ENCODE assay signal across 16 cellular contexts in the genomic region with DNA sequence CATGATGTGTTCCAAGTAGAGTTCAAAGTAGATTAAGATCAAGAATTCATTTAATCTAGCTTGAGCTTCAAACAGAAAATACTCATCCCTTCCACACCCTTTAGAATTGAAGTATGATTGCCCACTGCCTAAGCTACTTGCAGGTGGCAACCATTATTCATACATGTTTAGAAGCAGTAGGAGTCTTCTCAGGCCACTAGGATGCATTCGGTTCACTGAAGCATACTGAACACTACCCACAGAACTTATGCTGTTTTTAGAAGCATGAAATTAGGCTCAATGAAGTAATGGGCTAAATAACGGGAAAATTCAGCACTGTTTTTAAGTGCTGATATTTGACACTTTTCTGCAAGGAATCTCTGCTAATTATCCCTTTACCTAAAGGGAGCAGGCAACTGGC.
A peak's percentile ranks its signal among the peaks of the same experiment; 100 is the strongest.
DNase-seq lines count a peak whose midpoint lies in the region; ATAC-seq and TF ChIP-seq lines count a peak whose summit lies in the region.
"Had no signal": no experiment of that assay in that cellular context is flagged by ENCODE, and none has a peak within 500 bp of the region (broad histone marks: within the 10 kb centered on the region; RNA-seq: fewer than 3 reads in every experiment).

No MANE protein-coding gene starts in this region.

- H3K4me1 Mint-ChIP-seq in CD4-positive, alpha-beta memory T cell, result no peaks in the 10 kb centered on the region

- ATAC-seq in GM21423 (IDR thresholded peaks at IDR 0.05; ENCODE audit: unreplicated experiment), result peak; percentile 55
- ATAC-seq in HG03045 (IDR thresholded peaks at IDR 0.05; ENCODE audit: unreplicated experiment), result peak; percentile 60

- CTCF ChIA-PET in CD4-positive, alpha-beta memory T cell (lab: Charles Lee; ENCODE audit: partially characterized antibody), result no interaction called here

- H3K4me3 ChIP-seq in epithelial cell of proximal tubule (ENCODE audit: low read depth, low read length), result no peak overlapping the region
- H3K4me3 ChIP-seq in CD4-positive, alpha-beta memory T cell (ENCODE audit: low read length in 2 of 2), result no peak overlapping the region
- H3K4me3 ChIP-seq: right atrium auricular region, stomach had no signal

- DNase-seq in GM13976 (ENCODE audit: low spot score), result peak; percentile 26
- DNase-seq in epithelial cell of proximal tubule (ENCODE audit: low read depth), result peak; percentile 1
- DNase-seq in DMS114 treated with DMSO at 0.1 percent for 48 hours (lab: John Stamatoyannopoulos, UW; ENCODE audit: unreplicated experiment), result no peak
- no peak for DNase-seq in T-helper 2 cell
- no peak for DNase-seq in CD4-positive, alpha-beta memory T cell
- DNase-seq in activated naive CD4-positive, alpha-beta T cell (lab: John Stamatoyannopoulos, UW), result no peak
- DNase-seq: activated CD4-positive, alpha-beta memory T cell treated with anti-CD3 and anti-CD28 coated beads for 36 hours; C1 segment of cervical spinal cord; NCI-H1092 treated with DMSO at 0.1 percent for 48 hours; NCI-H524 treated with DMSO at 0.1 percent for 48 hours; stomach had no signal

- no peak overlapping the region for H3K4me3 Mint-ChIP-seq in CD4-positive, alpha-beta memory T cell
- H3K4me3 Mint-ChIP-seq: activated CD4-positive, alpha-beta memory T cell treated with anti-CD3 and anti-CD28 coated beads for 36 hours; T-helper 2 cell treated with Interferon-gamma antibody and Interleukin-4, amounts not matched to agents 5 μg/mL and 100 μg/mL, for 36 hours had no signal

- no peaks in the 10 kb centered on the region for H3K27me3 ChIP-seq in CD4-positive, alpha-beta memory T cell (ENCODE audit: insufficient read depth, low read length)
- H3K27me3 ChIP-seq: right atrium auricular region, stomach had no signal

- intact Hi-C loops in CD4-positive, alpha-beta memory T cell (cut with micrococcal nuclease), result no loop called here

- POLR2A ChIA-PET in CD4-positive, alpha-beta memory T cell (lab: Charles Lee; ENCODE audit: partially characterized antibody), result no interaction called here

- no peak overlapping the region for H3K27ac Mint-ChIP-seq in CD4-positive, alpha-beta memory T cell
- H3K27ac Mint-ChIP-seq: activated CD4-positive, alpha-beta memory T cell treated with anti-CD3 and anti-CD28 coated beads for 36 hours; T-helper 2 cell treated with Interferon-gamma antibody and Interleukin-4, amounts not matched to agents 5 μg/mL and 100 μg/mL, for 36 hours had no signal

- H3K36me3 Mint-ChIP-seq in CD4-positive, alpha-beta memory T cell, result peaks cover 0 to 3% of the 10 kb centered on the region in 2 donors
- H3K36me3 Mint-ChIP-seq: activated CD4-positive, alpha-beta memory T cell treated with anti-CD3 and anti-CD28 coated beads for 36 hours had no signal

- H3K36me3 ChIP-seq in CD4-positive, alpha-beta memory T cell (ENCODE audit: insufficient read depth, low read length), result no peaks in the 10 kb centered on the region
- H3K36me3 ChIP-seq: right atrium auricular region, stomach had no signal

- no peaks in the 10 kb centered on the region for H3K9me3 ChIP-seq in CD4-positive, alpha-beta memory T cell (ENCODE audit: control insufficient read depth in 1 of 2, low read length in 2 of 2)
- H3K9me3 ChIP-seq: right atrium auricular region, stomach had no signal

- H3K9me3 Mint-ChIP-seq in CD4-positive, alpha-beta memory T cell, result peaks cover 0 to 8% (median 5%) of the 10 kb centered on the region in 8 donors

- no peak overlapping the region for H3K27ac ChIP-seq in CD4-positive, alpha-beta memory T cell (ENCODE audit: low read depth, low read length)
- H3K27ac ChIP-seq: right atrium auricular region, RWPE1, stomach had no signal

- no peaks in the 10 kb centered on the region for H3K4me1 ChIP-seq in CD4-positive, alpha-beta memory T cell (ENCODE audit: insufficient read depth, low read length)
- H3K4me1 ChIP-seq: right atrium auricular region had no signal

- in situ Hi-C loops in GM13976 (cut with MboI; ENCODE audit: low sequenced_read_pairs, unreplicated experiment), result no loop called here

- TF ChIP-seq CTCF in GM13976 (IDR thresholded peaks at IDR 0.05; ENCODE audit: borderline replicate concordance, control extremely low read depth, extremely low read depth, insufficient read depth, missing control alignments) (no peak), epithelial cell of proximal tubule (conservative IDR thresholded peaks at IDR 0.05; ENCODE audit: low read depth, low read length) (no peak)

- no peaks in the 10 kb centered on the region for H3K27me3 Mint-ChIP-seq in CD4-positive, alpha-beta memory T cell
- H3K27me3 Mint-ChIP-seq: activated CD4-positive, alpha-beta memory T cell treated with anti-CD3 and anti-CD28 coated beads for 36 hours had no signal

Comparison
In these comparisons a context has a peak if more than half of its experiments do, and no peak if none do; other contexts are left out.
1. DNase-seq: peak in GM13976 (single experiment) and epithelial cell of proximal tubule (single experiment); none in DMS114 treated with DMSO at 0.1 percent for 48 hours (single experiment), T-helper 2 cell (0 of 5), CD4-positive, alpha-beta memory T cell (0 of 5) and activated naive CD4-positive, alpha-beta T cell (0 of 4).